In the genomic region with DNA sequence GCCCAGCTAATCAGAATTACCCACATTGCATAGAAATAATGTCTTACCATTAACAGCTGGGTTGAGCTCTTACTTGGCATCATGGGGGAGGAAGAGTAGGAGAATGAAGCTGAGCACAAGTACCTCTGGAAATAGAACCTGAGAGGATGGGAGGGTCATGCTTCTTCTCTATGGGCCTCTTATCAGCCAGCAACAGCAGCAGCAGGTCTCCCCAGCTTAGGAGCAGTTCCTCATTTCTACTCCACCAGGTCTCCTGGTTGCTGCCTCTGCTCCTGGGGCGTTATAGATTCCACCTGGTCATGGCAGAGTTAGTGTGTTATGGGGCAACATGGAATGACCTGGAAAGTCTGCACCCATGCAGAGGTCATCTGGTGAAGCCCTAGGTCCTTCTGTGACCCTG, we compare ENCODE assay signal across 1 cellular context.
TF ChIP-seq lines count a peak whose summit lies in the region.

No MANE protein-coding gene starts in this region.

TF ChIP-seq in K562, 482 proteins besides CTCF, POLR2A, EP300 and RAD21 (continued from another document and continues in another):
- TF ChIP-seq, protein P1, sequence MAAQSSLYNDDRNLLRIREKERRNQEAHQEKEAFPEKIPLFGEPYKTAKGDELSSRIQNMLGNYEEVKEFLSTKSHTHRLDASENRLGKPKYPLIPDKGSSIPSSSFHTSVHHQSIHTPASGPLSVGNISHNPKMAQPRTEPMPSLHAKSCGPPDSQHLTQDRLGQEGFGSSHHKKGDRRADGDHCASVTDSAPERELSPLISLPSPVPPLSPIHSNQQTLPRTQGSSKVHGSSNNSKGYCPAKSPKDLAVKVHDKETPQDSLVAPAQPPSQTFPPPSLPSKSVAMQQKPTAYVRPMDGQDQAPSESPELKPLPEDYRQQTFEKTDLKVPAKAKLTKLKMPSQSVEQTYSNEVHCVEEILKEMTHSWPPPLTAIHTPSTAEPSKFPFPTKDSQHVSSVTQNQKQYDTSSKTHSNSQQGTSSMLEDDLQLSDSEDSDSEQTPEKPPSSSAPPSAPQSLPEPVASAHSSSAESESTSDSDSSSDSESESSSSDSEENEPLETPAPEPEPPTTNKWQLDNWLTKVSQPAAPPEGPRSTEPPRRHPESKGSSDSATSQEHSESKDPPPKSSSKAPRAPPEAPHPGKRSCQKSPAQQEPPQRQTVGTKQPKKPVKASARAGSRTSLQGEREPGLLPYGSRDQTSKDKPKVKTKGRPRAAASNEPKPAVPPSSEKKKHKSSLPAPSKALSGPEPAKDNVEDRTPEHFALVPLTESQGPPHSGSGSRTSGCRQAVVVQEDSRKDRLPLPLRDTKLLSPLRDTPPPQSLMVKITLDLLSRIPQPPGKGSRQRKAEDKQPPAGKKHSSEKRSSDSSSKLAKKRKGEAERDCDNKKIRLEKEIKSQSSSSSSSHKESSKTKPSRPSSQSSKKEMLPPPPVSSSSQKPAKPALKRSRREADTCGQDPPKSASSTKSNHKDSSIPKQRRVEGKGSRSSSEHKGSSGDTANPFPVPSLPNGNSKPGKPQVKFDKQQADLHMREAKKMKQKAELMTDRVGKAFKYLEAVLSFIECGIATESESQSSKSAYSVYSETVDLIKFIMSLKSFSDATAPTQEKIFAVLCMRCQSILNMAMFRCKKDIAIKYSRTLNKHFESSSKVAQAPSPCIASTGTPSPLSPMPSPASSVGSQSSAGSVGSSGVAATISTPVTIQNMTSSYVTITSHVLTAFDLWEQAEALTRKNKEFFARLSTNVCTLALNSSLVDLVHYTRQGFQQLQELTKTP (IDR thresholded peaks at IDR 0.05; ENCODE audit: low read depth in 1 of 2, partially characterized antibody in 2 of 2), result no peak
- TF ChIP-seq, protein P2, sequence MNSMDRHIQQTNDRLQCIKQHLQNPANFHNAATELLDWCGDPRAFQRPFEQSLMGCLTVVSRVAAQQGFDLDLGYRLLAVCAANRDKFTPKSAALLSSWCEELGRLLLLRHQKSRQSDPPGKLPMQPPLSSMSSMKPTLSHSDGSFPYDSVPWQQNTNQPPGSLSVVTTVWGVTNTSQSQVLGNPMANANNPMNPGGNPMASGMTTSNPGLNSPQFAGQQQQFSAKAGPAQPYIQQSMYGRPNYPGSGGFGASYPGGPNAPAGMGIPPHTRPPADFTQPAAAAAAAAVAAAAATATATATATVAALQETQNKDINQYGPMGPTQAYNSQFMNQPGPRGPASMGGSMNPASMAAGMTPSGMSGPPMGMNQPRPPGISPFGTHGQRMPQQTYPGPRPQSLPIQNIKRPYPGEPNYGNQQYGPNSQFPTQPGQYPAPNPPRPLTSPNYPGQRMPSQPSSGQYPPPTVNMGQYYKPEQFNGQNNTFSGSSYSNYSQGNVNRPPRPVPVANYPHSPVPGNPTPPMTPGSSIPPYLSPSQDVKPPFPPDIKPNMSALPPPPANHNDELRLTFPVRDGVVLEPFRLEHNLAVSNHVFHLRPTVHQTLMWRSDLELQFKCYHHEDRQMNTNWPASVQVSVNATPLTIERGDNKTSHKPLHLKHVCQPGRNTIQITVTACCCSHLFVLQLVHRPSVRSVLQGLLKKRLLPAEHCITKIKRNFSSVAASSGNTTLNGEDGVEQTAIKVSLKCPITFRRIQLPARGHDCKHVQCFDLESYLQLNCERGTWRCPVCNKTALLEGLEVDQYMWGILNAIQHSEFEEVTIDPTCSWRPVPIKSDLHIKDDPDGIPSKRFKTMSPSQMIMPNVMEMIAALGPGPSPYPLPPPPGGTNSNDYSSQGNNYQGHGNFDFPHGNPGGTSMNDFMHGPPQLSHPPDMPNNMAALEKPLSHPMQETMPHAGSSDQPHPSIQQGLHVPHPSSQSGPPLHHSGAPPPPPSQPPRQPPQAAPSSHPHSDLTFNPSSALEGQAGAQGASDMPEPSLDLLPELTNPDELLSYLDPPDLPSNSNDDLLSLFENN (IDR thresholded peaks at IDR 0.05; ENCODE audit: low read depth in 2 of 2, low read length in 2 of 2), result peak in 1 of 2 experiments; percentile 66; a peak in 2 of 4 replicates
- TF ChIP-seq POU5F1 (IDR thresholded peaks at IDR 0.05; ENCODE audit: borderline replicate concordance, low read depth, low read length, partially characterized antibody) (no peak), XRCC5 (IDR thresholded peaks at IDR 0.05; ENCODE audit: low read depth, low read length) (no peak), SRSF3 (IDR thresholded peaks at IDR 0.05; ENCODE audit: insufficient read depth, low read length) (no peak), NR2C2 (CRISPR knock-in tag; IDR thresholded peaks at IDR 0.05) (no peak), NR2C2 (tag; IDR thresholded peaks at IDR 0.05) (peak; percentile 10; the same call in 1 of the 2 replicates), GTF2F1 (IDR thresholded peaks at IDR 0.05; ENCODE audit: low read depth, low read length) (no peak), KAT8 (IDR thresholded peaks at IDR 0.05; ENCODE audit: low read depth) (no peak), GATAD2A (IDR thresholded peaks at IDR 0.05) (0 out of 2 replicates have a peak, but pooled peaks have one; percentile 16), SOX6 (IDR thresholded peaks at IDR 0.05) (peak; percentile 73), ZSCAN29 (IDR thresholded peaks at IDR 0.05) (no peak), HNRNPL (IDR thresholded peaks at IDR 0.05; ENCODE audit: low read depth, low read length) (no peak), KLF16 (IDR thresholded peaks at IDR 0.05) (peak; percentile 87), ZNF76 (CRISPR knock-in tag; IDR thresholded peaks at IDR 0.05; ENCODE audit: borderline replicate concordance) (no peak), RHOXF2B (CRISPR knock-in tag; conservative IDR thresholded peaks at IDR 0.05) (no peak), RNF2 (IDR thresholded peaks at IDR 0.05) (no peak), SAFB2 (IDR thresholded peaks at IDR 0.05; ENCODE audit: borderline replicate concordance, low read depth, low read length, severe bottlenecking) (no peak), ZNF263 (CRISPR knock-in tag; IDR thresholded peaks at IDR 0.05; ENCODE audit: borderline replicate concordance) (no peak), ELF2 (CRISPR knock-in tag; IDR thresholded peaks at IDR 0.05) (no peak), CSDE1 (IDR thresholded peaks at IDR 0.05) (no peak), KDM4B (IDR thresholded peaks at IDR 0.05; ENCODE audit: borderline replicate concordance in 2 of 2, low read depth in 1 of 2) (no peak), TEAD4 (IDR thresholded peaks at IDR 0.05; ENCODE audit: low read length) (peak; percentile 95), TEAD4 (CRISPR knock-in tag; IDR thresholded peaks at IDR 0.05; ENCODE audit: borderline replicate concordance) (no peak), NFIC (IDR thresholded peaks at IDR 0.05) (peak; percentile 73), ZNF354B (CRISPR knock-in tag; IDR thresholded peaks at IDR 0.05) (no peak), EWSR1 (IDR thresholded peaks at IDR 0.05; ENCODE audit: borderline replicate concordance, low read depth, partially characterized antibody) (no peak), STAG1 (CRISPR knock-in tag; IDR thresholded peaks at IDR 0.05; ENCODE audit: borderline replicate concordance) (no peak), PHF8 (IDR thresholded peaks at IDR 0.05; ENCODE audit: borderline replicate concordance, low read length) (no peak), U2AF2 (optimal IDR thresholded peaks at IDR 0.05; ENCODE audit: low read depth, low read length) (no peak), BCOR (IDR thresholded peaks at IDR 0.05) (0 out of 2 replicates have a peak, but pooled peaks have one; percentile 16), TGIF2 (CRISPR knock-in tag; IDR thresholded peaks at IDR 0.05) (no peak), MAZ (CRISPR knock-in tag; conservative IDR thresholded peaks at IDR 0.05 in 1 of 2, IDR thresholded peaks at IDR 0.05 in 1 of 2) (no peak; a peak in 1 of 4 replicates), ZNF584 (CRISPR knock-in tag; IDR thresholded peaks at IDR 0.05; ENCODE audit: low read depth) (no peak), HMG20B (CRISPR knock-in tag; IDR thresholded peaks at IDR 0.05) (no peak), TAL1 (IDR thresholded peaks at IDR 0.05) (peak; percentile 91)
- TF ChIP-seq, protein P3, sequence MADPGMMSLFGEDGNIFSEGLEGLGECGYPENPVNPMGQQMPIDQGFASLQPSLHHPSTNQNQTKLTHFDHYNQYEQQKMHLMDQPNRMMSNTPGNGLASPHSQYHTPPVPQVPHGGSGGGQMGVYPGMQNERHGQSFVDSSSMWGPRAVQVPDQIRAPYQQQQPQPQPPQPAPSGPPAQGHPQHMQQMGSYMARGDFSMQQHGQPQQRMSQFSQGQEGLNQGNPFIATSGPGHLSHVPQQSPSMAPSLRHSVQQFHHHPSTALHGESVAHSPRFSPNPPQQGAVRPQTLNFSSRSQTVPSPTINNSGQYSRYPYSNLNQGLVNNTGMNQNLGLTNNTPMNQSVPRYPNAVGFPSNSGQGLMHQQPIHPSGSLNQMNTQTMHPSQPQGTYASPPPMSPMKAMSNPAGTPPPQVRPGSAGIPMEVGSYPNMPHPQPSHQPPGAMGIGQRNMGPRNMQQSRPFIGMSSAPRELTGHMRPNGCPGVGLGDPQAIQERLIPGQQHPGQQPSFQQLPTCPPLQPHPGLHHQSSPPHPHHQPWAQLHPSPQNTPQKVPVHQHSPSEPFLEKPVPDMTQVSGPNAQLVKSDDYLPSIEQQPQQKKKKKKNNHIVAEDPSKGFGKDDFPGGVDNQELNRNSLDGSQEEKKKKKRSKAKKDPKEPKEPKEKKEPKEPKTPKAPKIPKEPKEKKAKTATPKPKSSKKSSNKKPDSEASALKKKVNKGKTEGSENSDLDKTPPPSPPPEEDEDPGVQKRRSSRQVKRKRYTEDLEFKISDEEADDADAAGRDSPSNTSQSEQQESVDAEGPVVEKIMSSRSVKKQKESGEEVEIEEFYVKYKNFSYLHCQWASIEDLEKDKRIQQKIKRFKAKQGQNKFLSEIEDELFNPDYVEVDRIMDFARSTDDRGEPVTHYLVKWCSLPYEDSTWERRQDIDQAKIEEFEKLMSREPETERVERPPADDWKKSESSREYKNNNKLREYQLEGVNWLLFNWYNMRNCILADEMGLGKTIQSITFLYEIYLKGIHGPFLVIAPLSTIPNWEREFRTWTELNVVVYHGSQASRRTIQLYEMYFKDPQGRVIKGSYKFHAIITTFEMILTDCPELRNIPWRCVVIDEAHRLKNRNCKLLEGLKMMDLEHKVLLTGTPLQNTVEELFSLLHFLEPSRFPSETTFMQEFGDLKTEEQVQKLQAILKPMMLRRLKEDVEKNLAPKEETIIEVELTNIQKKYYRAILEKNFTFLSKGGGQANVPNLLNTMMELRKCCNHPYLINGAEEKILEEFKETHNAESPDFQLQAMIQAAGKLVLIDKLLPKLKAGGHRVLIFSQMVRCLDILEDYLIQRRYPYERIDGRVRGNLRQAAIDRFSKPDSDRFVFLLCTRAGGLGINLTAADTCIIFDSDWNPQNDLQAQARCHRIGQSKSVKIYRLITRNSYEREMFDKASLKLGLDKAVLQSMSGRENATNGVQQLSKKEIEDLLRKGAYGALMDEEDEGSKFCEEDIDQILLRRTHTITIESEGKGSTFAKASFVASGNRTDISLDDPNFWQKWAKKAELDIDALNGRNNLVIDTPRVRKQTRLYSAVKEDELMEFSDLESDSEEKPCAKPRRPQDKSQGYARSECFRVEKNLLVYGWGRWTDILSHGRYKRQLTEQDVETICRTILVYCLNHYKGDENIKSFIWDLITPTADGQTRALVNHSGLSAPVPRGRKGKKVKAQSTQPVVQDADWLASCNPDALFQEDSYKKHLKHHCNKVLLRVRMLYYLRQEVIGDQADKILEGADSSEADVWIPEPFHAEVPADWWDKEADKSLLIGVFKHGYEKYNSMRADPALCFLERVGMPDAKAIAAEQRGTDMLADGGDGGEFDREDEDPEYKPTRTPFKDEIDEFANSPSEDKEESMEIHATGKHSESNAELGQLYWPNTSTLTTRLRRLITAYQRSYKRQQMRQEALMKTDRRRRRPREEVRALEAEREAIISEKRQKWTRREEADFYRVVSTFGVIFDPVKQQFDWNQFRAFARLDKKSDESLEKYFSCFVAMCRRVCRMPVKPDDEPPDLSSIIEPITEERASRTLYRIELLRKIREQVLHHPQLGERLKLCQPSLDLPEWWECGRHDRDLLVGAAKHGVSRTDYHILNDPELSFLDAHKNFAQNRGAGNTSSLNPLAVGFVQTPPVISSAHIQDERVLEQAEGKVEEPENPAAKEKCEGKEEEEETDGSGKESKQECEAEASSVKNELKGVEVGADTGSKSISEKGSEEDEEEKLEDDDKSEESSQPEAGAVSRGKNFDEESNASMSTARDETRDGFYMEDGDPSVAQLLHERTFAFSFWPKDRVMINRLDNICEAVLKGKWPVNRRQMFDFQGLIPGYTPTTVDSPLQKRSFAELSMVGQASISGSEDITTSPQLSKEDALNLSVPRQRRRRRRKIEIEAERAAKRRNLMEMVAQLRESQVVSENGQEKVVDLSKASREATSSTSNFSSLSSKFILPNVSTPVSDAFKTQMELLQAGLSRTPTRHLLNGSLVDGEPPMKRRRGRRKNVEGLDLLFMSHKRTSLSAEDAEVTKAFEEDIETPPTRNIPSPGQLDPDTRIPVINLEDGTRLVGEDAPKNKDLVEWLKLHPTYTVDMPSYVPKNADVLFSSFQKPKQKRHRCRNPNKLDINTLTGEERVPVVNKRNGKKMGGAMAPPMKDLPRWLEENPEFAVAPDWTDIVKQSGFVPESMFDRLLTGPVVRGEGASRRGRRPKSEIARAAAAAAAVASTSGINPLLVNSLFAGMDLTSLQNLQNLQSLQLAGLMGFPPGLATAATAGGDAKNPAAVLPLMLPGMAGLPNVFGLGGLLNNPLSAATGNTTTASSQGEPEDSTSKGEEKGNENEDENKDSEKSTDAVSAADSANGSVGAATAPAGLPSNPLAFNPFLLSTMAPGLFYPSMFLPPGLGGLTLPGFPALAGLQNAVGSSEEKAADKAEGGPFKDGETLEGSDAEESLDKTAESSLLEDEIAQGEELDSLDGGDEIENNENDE (IDR thresholded peaks at IDR 0.05; ENCODE audit: low read depth, low read length), result no peak
- TF ChIP-seq, protein P4, sequence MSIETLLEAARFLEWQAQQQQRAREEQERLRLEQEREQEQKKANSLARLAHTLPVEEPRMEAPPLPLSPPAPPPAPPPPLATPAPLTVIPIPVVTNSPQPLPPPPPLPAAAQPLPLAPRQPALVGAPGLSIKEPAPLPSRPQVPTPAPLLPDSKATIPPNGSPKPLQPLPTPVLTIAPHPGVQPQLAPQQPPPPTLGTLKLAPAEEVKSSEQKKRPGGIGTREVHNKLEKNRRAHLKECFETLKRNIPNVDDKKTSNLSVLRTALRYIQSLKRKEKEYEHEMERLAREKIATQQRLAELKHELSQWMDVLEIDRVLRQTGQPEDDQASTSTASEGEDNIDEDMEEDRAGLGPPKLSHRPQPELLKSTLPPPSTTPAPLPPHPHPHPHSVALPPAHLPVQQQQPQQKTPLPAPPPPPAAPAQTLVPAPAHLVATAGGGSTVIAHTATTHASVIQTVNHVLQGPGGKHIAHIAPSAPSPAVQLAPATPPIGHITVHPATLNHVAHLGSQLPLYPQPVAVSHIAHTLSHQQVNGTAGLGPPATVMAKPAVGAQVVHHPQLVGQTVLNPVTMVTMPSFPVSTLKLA (conservative IDR thresholded peaks at IDR 0.05), result 0 out of 4 replicates have a peak, but pooled peaks of 1 of the 2 experiments have one; percentile 31
- TF ChIP-seq, protein P5, sequence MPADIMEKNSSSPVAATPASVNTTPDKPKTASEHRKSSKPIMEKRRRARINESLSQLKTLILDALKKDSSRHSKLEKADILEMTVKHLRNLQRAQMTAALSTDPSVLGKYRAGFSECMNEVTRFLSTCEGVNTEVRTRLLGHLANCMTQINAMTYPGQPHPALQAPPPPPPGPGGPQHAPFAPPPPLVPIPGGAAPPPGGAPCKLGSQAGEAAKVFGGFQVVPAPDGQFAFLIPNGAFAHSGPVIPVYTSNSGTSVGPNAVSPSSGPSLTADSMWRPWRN (IDR thresholded peaks at IDR 0.05; ENCODE audit: low read depth), result 0 out of 2 replicates have a peak, but pooled peaks have one; percentile 26
